In the genomic region with DNA sequence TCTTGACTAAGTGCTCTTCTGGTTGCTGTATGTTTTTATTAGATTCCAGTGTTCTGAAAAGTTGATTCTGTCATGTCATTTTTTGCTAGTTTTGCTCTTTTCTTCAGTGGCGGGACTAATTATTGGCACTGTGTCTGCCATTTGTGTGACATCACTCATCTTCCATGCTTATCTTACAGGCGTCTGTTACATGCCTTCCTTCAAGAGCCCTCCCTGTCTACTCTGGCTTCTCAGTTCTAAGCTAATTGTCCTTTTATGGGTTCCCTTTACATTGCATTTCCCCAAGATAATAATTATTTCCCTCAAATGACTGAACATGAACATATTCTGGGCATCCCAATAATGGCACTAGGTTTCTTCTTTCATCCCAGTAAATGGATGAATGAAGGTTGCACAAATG, we compare ENCODE assay signal across 16 cellular contexts.
DNase-seq lines count a peak whose midpoint lies in the region; ATAC-seq, FAIRE-seq and TF ChIP-seq lines count a peak whose summit lies in the region.
"Had no signal": no experiment of that assay in that cellular context is flagged by ENCODE, and none has a peak within 500 bp of the region (broad histone marks: within the 10 kb centered on the region; RNA-seq: fewer than 3 reads in every experiment).

No MANE protein-coding gene starts in this region.

- H3K4me1 ChIP-seq in PC-3 (ENCODE audit: insufficient read depth, low read length) (peaks cover 14% of the 10 kb centered on the region), astrocyte (ENCODE audit: insufficient read depth, low read length) (no peaks in the 10 kb centered on the region), upper lobe of left lung (no peaks in the 10 kb centered on the region)

- no peaks in the 10 kb centered on the region for H4K20me1 ChIP-seq in PC-3 (ENCODE audit: low read length)
- no peaks in the 10 kb centered on the region for H4K20me1 ChIP-seq in astrocyte (ENCODE audit: insufficient read depth, low read length)

- POLR2A ChIA-PET in PC-3 (lab: Charles Lee; ENCODE audit: unreplicated experiment) = no interaction called here

- TF ChIP-seq POLR2A in H54 (IDR thresholded peaks at IDR 0.05; ENCODE audit: low read depth, low read length) (no peak), upper lobe of left lung (IDR thresholded peaks at IDR 0.05) (no peak)

- H3K27me3 ChIP-seq in PC-3 (ENCODE audit: low read length) = no peaks in the 10 kb centered on the region
- H3K27me3 ChIP-seq in astrocyte (ENCODE audit: insufficient read depth, low read length) = no peaks in the 10 kb centered on the region
- H3K27me3 ChIP-seq in upper lobe of left lung = no peaks in the 10 kb centered on the region

- intact Hi-C loops in PC-3 (cut with micrococcal nuclease) = no loop called here

- 71 to 81% methylated on average over 2 of the region's 2 CpGs for WGBS in upper lobe of left lung, 2 donors

- no peak for TF ChIP-seq CTCF in PC-3 (conservative IDR thresholded peaks at IDR 0.05; ENCODE audit: low read depth, low read length)
- no peak for TF ChIP-seq CTCF in astrocyte (IDR thresholded peaks at IDR 0.05; ENCODE audit: insufficient read depth, low read depth, low read length)
- no peak for TF ChIP-seq CTCF in osteocyte (IDR thresholded peaks at IDR 0.05)
- TF ChIP-seq CTCF in upper lobe of left lung (IDR thresholded peaks at IDR 0.05) = no peak

- H3K4me3 Mint-ChIP-seq in astrocyte (ENCODE audit: unreplicated experiment) = no peak overlapping the region
- no peak overlapping the region for H3K4me3 Mint-ChIP-seq in osteocyte (ENCODE audit: unreplicated experiment)
- H3K4me3 Mint-ChIP-seq: B cell had no signal

- H3K9ac ChIP-seq in PC-3 (ENCODE audit: low read length) (no peak overlapping the region), astrocyte (ENCODE audit: low read length) (no peak overlapping the region)

- H3K36me3 ChIP-seq in PC-3 (ENCODE audit: low read depth, low read length) (no peaks in the 10 kb centered on the region), astrocyte (ENCODE audit: insufficient read depth, low read length) (no peaks in the 10 kb centered on the region), upper lobe of left lung (no peaks in the 10 kb centered on the region)

- peak; percentile 13; the same call in 1 of the 2 replicates for ATAC-seq in PC-3
- ATAC-seq in GM21423 (IDR thresholded peaks at IDR 0.05; ENCODE audit: unreplicated experiment) = no peak
- ATAC-seq in upper lobe of left lung (ENCODE audit: low FRiP score in 2 of 2) = no peak
- ATAC-seq: HCT116 had no signal

- H3K9me3 Mint-ChIP-seq in astrocyte (ENCODE audit: unreplicated experiment) = no peaks in the 10 kb centered on the region
- H3K9me3 Mint-ChIP-seq in osteocyte (ENCODE audit: unreplicated experiment) = peaks cover 4% of the 10 kb centered on the region

- BruUV-seq in PC-3 (replicated peaks; lab: Mats Ljungman, UMichigan) = no TSS peak

- no peaks in the 10 kb centered on the region for H3K27me3 Mint-ChIP-seq in astrocyte (ENCODE audit: low read depth, unreplicated experiment)
- no peaks in the 10 kb centered on the region for H3K27me3 Mint-ChIP-seq in osteocyte (ENCODE audit: unreplicated experiment)
- H3K27me3 Mint-ChIP-seq: B cell had no signal

- CTCF ChIA-PET in PC-3 (lab: Charles Lee) = no interaction called here

- H3K36me3 Mint-ChIP-seq in astrocyte (ENCODE audit: low read depth, unreplicated experiment) = no peaks in the 10 kb centered on the region
- H3K36me3 Mint-ChIP-seq in osteocyte (ENCODE audit: unreplicated experiment) = peaks cover 11% of the 10 kb centered on the region
- H3K36me3 Mint-ChIP-seq: CD4-positive, alpha-beta memory T cell had no signal

- H3K4me2 ChIP-seq in PC-3 (ENCODE audit: low read length) (0 out of 2 replicates have a peak overlapping the region, but pooled peaks have one; percentile 1), astrocyte (ENCODE audit: low read length) (no peak overlapping the region)

- no peaks in the 10 kb centered on the region for H3K9me2 ChIP-seq in PC-3 (replicated peaks; ENCODE audit: low read length)

- DNase-seq in H54 (ENCODE audit: insufficient read length, low spot score) = no peak
- DNase-seq in PC-3 = no peak
- DNase-seq in astrocyte (ENCODE audit: low read depth) = no peak
- no peak for DNase-seq in osteocyte (ENCODE audit: extremely low spot score, unreplicated experiment)
- DNase-seq in SIG-M5 treated with dmso at 0.1 percent for 504 hours (lab: John Stamatoyannopoulos, UW; ENCODE audit: unreplicated experiment) = no peak
- no peak for DNase-seq in activated CD4-positive, alpha-beta T cell treated with anti-CD3 and anti-CD28 coated beads for 48 hours
- DNase-seq in upper lobe of left lung = no peak
- DNase-seq: CD4-positive, alpha-beta memory T cell; DMS153; DMS79 treated with DMSO at 0.1 percent for 48 hours had no signal

- H3K79me2 ChIP-seq in PC-3 (ENCODE audit: low read length) = no peaks in the 10 kb centered on the region
- no peaks in the 10 kb centered on the region for H3K79me2 ChIP-seq in astrocyte (ENCODE audit: insufficient read depth, low read length)

- H3K4me3 ChIP-seq in PC-3 (ENCODE audit: low read length) = no peak overlapping the region
- H3K4me3 ChIP-seq in astrocyte (ENCODE audit: insufficient read depth, low read depth, low read length) = no peak overlapping the region
- H3K4me3 ChIP-seq in upper lobe of left lung = no peak overlapping the region

- H3K4me1 Mint-ChIP-seq in astrocyte (ENCODE audit: low read depth, unreplicated experiment) (peaks cover 13% of the 10 kb centered on the region), osteocyte (ENCODE audit: unreplicated experiment) (peaks cover 19% of the 10 kb centered on the region)
- H3K4me1 Mint-ChIP-seq: B cell; CD4-positive, alpha-beta memory T cell had no signal

- no peak for TF ChIP-seq EP300 in upper lobe of left lung (IDR thresholded peaks at IDR 0.05)

- no peak overlapping the region for H2AFZ ChIP-seq in PC-3 (ENCODE audit: low read length)
- H2AFZ ChIP-seq in astrocyte (ENCODE audit: low read depth, low read length) = no peak overlapping the region

- FAIRE-seq in H54 (lab: Jason Lieb, UNC) (peak; percentile 75), astrocyte (lab: Jason Lieb, UNC) (no peak)
- FAIRE-seq: G401.6, GM12891 had no signal

- H3F3A ChIP-seq in PC-3 (ENCODE audit: low read length, unreplicated experiment) = no peaks in the 10 kb centered on the region

- H3K27ac ChIP-seq in PC-3 (ENCODE audit: low read length) (peak overlapping the region; percentile 15; the same call in 1 of the 2 replicates), astrocyte (ENCODE audit: low read depth, low read length) (no peak overlapping the region), upper lobe of left lung (no peak overlapping the region)
- H3K27ac ChIP-seq: C4-2B had no signal

- H3K9me3 ChIP-seq in PC-3 (ENCODE audit: low read length) = no peaks in the 10 kb centered on the region
- no peaks in the 10 kb centered on the region for H3K9me3 ChIP-seq in astrocyte (ENCODE audit: insufficient read depth, low read depth, low read length)
- no peaks in the 10 kb centered on the region for H3K9me3 ChIP-seq in upper lobe of left lung

- peak overlapping the region; percentile 73 for H3K27ac Mint-ChIP-seq in astrocyte (ENCODE audit: unreplicated experiment)
- peak overlapping the region; percentile 17 for H3K27ac Mint-ChIP-seq in osteocyte (ENCODE audit: unreplicated experiment)
- H3K27ac Mint-ChIP-seq: B cell; CD4-positive, alpha-beta memory T cell had no signal
